Comparison of ENCODE assay signal across 34 cellular contexts in genomic region chr11:3174387-3174786, GRCh38. TPM values are rescaled to one million over a fixed set of nuclear protein-coding genes. Genes with fewer than 3 reads are reported as not detected.
"Had no signal": no experiment of that assay in that cellular context is flagged by ENCODE, and none has a peak within 500 bp of the region (broad histone marks: within the 10 kb centered on the region; RNA-seq: fewer than 3 reads in every experiment).

No MANE protein-coding gene starts in this region.

- DNase-seq: colonic mucosa; cortex of kidney; effector CD8-positive, alpha-beta T cell; effector memory CD8-positive, alpha-beta T cell; endodermal cell; erythroblast; esophagus squamous epithelium; foreskin fibroblast; foreskin melanocyte; gastrocnemius medialis; glutamatergic neuron; head of caudate nucleus; heart right ventricle; hippocampal formation; left ventricle myocardium superior; lower lobe of right lung; mesenchymal stem cell; mucosa of descending colon; naive B cell had no signal

- H3K9me3 ChIP-seq: colonic mucosa, gastrocnemius medialis had no signal

- H3K4me3 ChIP-seq: colonic mucosa, esophagus squamous epithelium, gastrocnemius medialis, heart right ventricle, left lung, lower lobe of right lung, mucosa of descending colon had no signal

- H3K27ac ChIP-seq: colonic mucosa, epithelial cell of prostate, esophagus squamous epithelium, gastrocnemius medialis, heart right ventricle, left lung, lower lobe of right lung had no signal

- H3K27me3 ChIP-seq: gastrocnemius medialis had no signal

- FAIRE-seq: endometrium, islet of Langerhans, keratinocyte had no signal

- H3K4me1 ChIP-seq: colonic mucosa had no signal

- H3K36me3 ChIP-seq: colonic mucosa, esophagus squamous epithelium, gastrocnemius medialis, heart right ventricle, left lung, lower lobe of right lung had no signal

- ATAC-seq: effector memory CD8-positive, alpha-beta T cell; esophagus mucosa; gastrocnemius medialis; heart right ventricle; left cardiac atrium; left lung; left ventricle myocardium superior; lower lobe of right lung; mucosa of descending colon had no signal

RNA-seq across cellular contexts. Expression of gene MRGPRG, which starts 44.2 kb away (rescaled TPM):
- total RNA-seq: colonic mucosa, dermis microvascular lymphatic vessel endothelial cell, endodermal cell, esophagus mucosa, esophagus squamous epithelium, gastrocnemius medialis, glomerular endothelial cell, heart right ventricle, kidney epithelial cell, left cardiac atrium, left lung, left ventricle myocardium superior, lower leg skin, lower lobe of right lung, lung microvascular endothelial cell, mesenteric fat pad, mesothelial cell of epicardium, mucosa of descending colon, myocyte had no signal
- polyA plus RNA-seq: heart right ventricle, keratinocyte had no signal

RNA-seq across cellular contexts. Expression of gene MRGPRE, which starts 57.8 kb away (rescaled TPM):
- total RNA-seq: colonic mucosa, dermis microvascular lymphatic vessel endothelial cell, endodermal cell, esophagus mucosa, gastrocnemius medialis, glomerular endothelial cell, lower leg skin, lower lobe of right lung, lung microvascular endothelial cell, mesenteric fat pad, mesothelial cell of epicardium, myocyte had no signal
- polyA plus RNA-seq: heart right ventricle, keratinocyte had no signal
